ENCODE assay signal across 17 cellular contexts in the genomic region with DNA sequence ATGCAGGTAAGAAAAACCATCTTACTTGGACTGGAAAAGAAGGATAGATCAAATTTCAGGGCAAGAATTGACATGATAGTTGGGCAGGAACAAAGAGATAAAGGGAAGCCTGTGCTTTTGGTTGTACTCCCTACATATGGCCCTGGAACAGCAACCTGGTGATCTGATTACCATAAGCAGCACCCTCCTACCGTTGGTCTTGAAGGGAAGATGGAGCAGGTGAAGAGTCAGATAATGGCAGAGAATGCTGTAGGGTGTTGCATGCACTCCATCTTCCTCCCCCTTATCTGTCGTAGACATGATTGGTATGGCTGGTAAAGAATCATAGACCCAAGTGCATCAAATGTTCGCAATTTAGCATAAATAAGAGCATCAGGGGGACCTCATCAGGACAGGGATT. TPM values are rescaled to one million over a fixed set of nuclear protein-coding genes. Genes with fewer than 3 reads are reported as not detected.
DNase-seq lines count a peak whose midpoint lies in the region; ATAC-seq, FAIRE-seq and TF ChIP-seq lines count a peak whose summit lies in the region.
"Had no signal": no experiment of that assay in that cellular context is flagged by ENCODE, and none has a peak within 500 bp of the region (broad histone marks: within the 10 kb centered on the region; RNA-seq: fewer than 3 reads in every experiment).

No MANE protein-coding gene starts in this region.

- H3K4me1 ChIP-seq in GM23338 (ENCODE audit: insufficient read depth) (no peaks in the 10 kb centered on the region), Loucy (ENCODE audit: insufficient read depth, low read length, poor library complexity, severe bottlenecking) (peaks cover 34% of the 10 kb centered on the region), K562 (replicated peaks in 1 of 2; ENCODE audit: control insufficient read depth in 2 of 2, insufficient read depth in 2 of 2, low read length in 2 of 2) (no peaks in the 10 kb centered on the region; a peak in 2 of 5 replicates), keratinocyte (ENCODE audit: control insufficient read depth, extremely low read depth, insufficient read depth, low read length) (no peaks in the 10 kb centered on the region)
- H3K4me1 ChIP-seq: A549 had no signal

- no peak overlapping the region for H3K4me2 ChIP-seq in GM23338
- peak overlapping the region; percentile 64 for H3K4me2 ChIP-seq in Loucy (ENCODE audit: low read depth, low read length, poor library complexity, severe bottlenecking)
- H3K4me2 ChIP-seq in K562 (ENCODE audit: insufficient read depth, low read length): no peak overlapping the region
- peak overlapping the region; percentile 4 for H3K4me2 ChIP-seq in keratinocyte (ENCODE audit: control insufficient read depth, extremely low read depth, insufficient read depth, low read depth, low read length)
- H3K4me2 ChIP-seq: A549 had no signal

- peaks cover 8% of the 10 kb centered on the region; the same call in 2 of the 3 replicates for H3K9me3 Mint-ChIP-seq in GM23338
- H3K9me3 Mint-ChIP-seq: CD8-positive, alpha-beta memory T cell had no signal

- POLR2A ChIA-PET in K562 (lab: Yijun Ruan, JAX): no interaction called here

- ATAC-seq in GM23338 (no peak), K562 (peak; percentile 37; the same call in 1 of the 3 replicates), GM21737 (IDR thresholded peaks at IDR 0.05; ENCODE audit: unreplicated experiment) (no peak)
- ATAC-seq: A549, HepG2 had no signal

- intact Hi-C loops in K562 (cut with micrococcal nuclease): no loop called here

- H3K27me3 ChIP-seq in GM23338 (ENCODE audit: insufficient read depth) (peaks cover 8% of the 10 kb centered on the region; the same call in 1 of the 2 replicates), Loucy (ENCODE audit: insufficient read depth, low read length, poor library complexity, severe bottlenecking) (no peaks in the 10 kb centered on the region), K562 (ENCODE audit: control insufficient read depth in 2 of 2, insufficient read depth in 2 of 2, low read length in 2 of 2) (peaks cover 0 to 8% of the 10 kb centered on the region in 2 experiments; a peak in 2 of 5 replicates), keratinocyte (ENCODE audit: control insufficient read depth, extremely low read depth, insufficient read depth, low read length) (no peaks in the 10 kb centered on the region)

- CTCF ChIA-PET in K562 (lab: Yijun Ruan, JAX; ENCODE audit: low intra/inter-chr PET ratio): no interaction called here

- no TSS peak for BruUV-seq in K562 (replicated peaks; lab: Mats Ljungman, UMichigan)

- H3K36me3 Mint-ChIP-seq in GM23338 (ENCODE audit: low read depth): no peaks in the 10 kb centered on the region; the same call in 2 of the 3 replicates

- dilution Hi-C loops in keratinocyte (cut with MboI; ENCODE audit: extremely low pct_ligation_motif_present, low sequenced_read_pairs): no loop called here

- in situ Hi-C loops in K562 (cut with MboI): no loop called here

- no peak overlapping the region for H3K4me3 Mint-ChIP-seq in GM23338
- H3K4me3 Mint-ChIP-seq: CD14-positive monocyte; CD8-positive, alpha-beta memory T cell had no signal

- peaks cover 10% of the 10 kb centered on the region for H3K4me1 Mint-ChIP-seq in GM23338

- H3K79me2 ChIP-seq in GM23338 (replicated peaks; ENCODE audit: insufficient read depth): no peaks in the 10 kb centered on the region
- peaks cover 42% of the 10 kb centered on the region for H3K79me2 ChIP-seq in Loucy (ENCODE audit: insufficient read depth, low read length)
- no peaks in the 10 kb centered on the region for H3K79me2 ChIP-seq in K562 (ENCODE audit: control insufficient read depth, insufficient read depth, low read length)
- no peaks in the 10 kb centered on the region for H3K79me2 ChIP-seq in keratinocyte (ENCODE audit: control insufficient read depth, insufficient read depth, low read length)

- peaks cover 10% of the 10 kb centered on the region for H3K27me3 Mint-ChIP-seq in GM23338 (ENCODE audit: insufficient read depth, low read depth, poor library complexity)
- H3K27me3 Mint-ChIP-seq: CD8-positive, alpha-beta memory T cell had no signal

- no peak overlapping the region for H3K27ac Mint-ChIP-seq in GM23338
- H3K27ac Mint-ChIP-seq: CD14-positive monocyte; CD8-positive, alpha-beta memory T cell had no signal

- H4K20me1 ChIP-seq in GM23338 (replicated peaks; ENCODE audit: insufficient read depth): no peaks in the 10 kb centered on the region
- no peaks in the 10 kb centered on the region for H4K20me1 ChIP-seq in Loucy (ENCODE audit: insufficient read depth, low read length, poor library complexity, severe bottlenecking)
- H4K20me1 ChIP-seq in K562 (replicated peaks; ENCODE audit: control insufficient read depth, insufficient read depth, low read length): no peaks in the 10 kb centered on the region
- H4K20me1 ChIP-seq in keratinocyte (ENCODE audit: control insufficient read depth, extremely low read depth, insufficient read depth, low read length): no peaks in the 10 kb centered on the region

- H3K4me3 ChIP-seq in GM23338 (no peak overlapping the region), Loucy (ENCODE audit: low read length, poor library complexity, severe bottlenecking) (peak overlapping the region; percentile 68), K562 (no peak overlapping the region), keratinocyte (ENCODE audit: control insufficient read depth in 2 of 3, extremely low read depth in 1 of 3, insufficient read depth in 2 of 3, low read depth in 1 of 3, low read length in 3 of 3) (no peak overlapping the region)
- H3K4me3 ChIP-seq: A549, HAP-1 had no signal

- 0 out of 2 replicates have a peak overlapping the region, but pooled peaks have one; percentile 30 for H2AFZ ChIP-seq in GM23338
- H2AFZ ChIP-seq in Loucy (ENCODE audit: low read length): no peak overlapping the region
- H2AFZ ChIP-seq in K562 (ENCODE audit: low read depth, low read length): no peak overlapping the region; the same call in 1 of the 2 replicates
- no peak overlapping the region for H2AFZ ChIP-seq in keratinocyte (ENCODE audit: control insufficient read depth, low read length)

- TF ChIP-seq CTCF in GM23338 (conservative IDR thresholded peaks at IDR 0.05; ENCODE audit: low read depth in 2 of 2) (no peak), Loucy (conservative IDR thresholded peaks at IDR 0.05; ENCODE audit: low read length) (no peak), K562 (IDR thresholded peaks at IDR 0.05 in 2 of 3, conservative IDR thresholded peaks at IDR 0.05 in 1 of 3; ENCODE audit: insufficient read depth in 2 of 3, low read depth in 1 of 3, low read length in 3 of 3) (no peak), keratinocyte (optimal IDR thresholded peaks at IDR 0.05 in 1 of 3, IDR thresholded peaks at IDR 0.05 in 1 of 3, conservative IDR thresholded peaks at IDR 0.05 in 1 of 3; ENCODE audit: extremely low read depth in 1 of 3, insufficient read depth in 2 of 3, low read length in 3 of 3) (no peak)

- H3K9me3 ChIP-seq in Loucy (ENCODE audit: insufficient read depth, low read depth, low read length) (peaks cover 17% of the 10 kb centered on the region; the same call in 1 of the 2 replicates), K562 (replicated peaks; ENCODE audit: control insufficient read depth, insufficient read depth, low read depth, low read length) (no peaks in the 10 kb centered on the region), keratinocyte (ENCODE audit: control insufficient read depth, low read depth, low read length) (no peaks in the 10 kb centered on the region)
- H3K9me3 ChIP-seq: Caco-2, HAP-1 had no signal

- H3K9ac ChIP-seq in Loucy (ENCODE audit: low read depth, low read length, poor library complexity, severe bottlenecking) (peak overlapping the region; percentile 7), K562 (ENCODE audit: insufficient read depth in 1 of 2, low read depth in 2 of 2, low read length in 2 of 2) (no peak overlapping the region), keratinocyte (ENCODE audit: control insufficient read depth, extremely low read depth, insufficient read depth, low read length) (no peak overlapping the region)

- TF ChIP-seq EP300 in K562 (IDR thresholded peaks at IDR 0.05; ENCODE audit: low read length): no peak

- H3K9me1 ChIP-seq in K562 (ENCODE audit: control insufficient read depth, insufficient read depth, low read length): no peaks in the 10 kb centered on the region
- no peaks in the 10 kb centered on the region for H3K9me1 ChIP-seq in keratinocyte (ENCODE audit: control insufficient read depth, extremely low read depth, insufficient read depth, low read length)

- no peak for FAIRE-seq in K562 (lab: Jason Lieb, UNC)
- peak; percentile 62 for FAIRE-seq in keratinocyte (lab: Jason Lieb, UNC)
- FAIRE-seq: A549, HepG2, HTR-8/SVneo had no signal

- DNase-seq in GM23338 (ENCODE audit: low spot score) (no peak), K562 (ENCODE audit: extremely low read depth in 1 of 4, low spot score in 3 of 4) (peak in 1 of 4 experiments; percentile 33), keratinocyte (ENCODE audit: low read depth, low spot score) (no peak), middle frontal gyrus (ENCODE audit: extremely low spot score, low spot score) (no peak)
- no peak for DNase-seq in effector CD8-positive, alpha-beta T cell (lab: John Stamatoyannopoulos, UW)
- DNase-seq: Caco-2; CD8-positive, alpha-beta memory T cell; GOT3 had no signal

- no peaks in the 10 kb centered on the region for H3K36me3 ChIP-seq in GM23338 (ENCODE audit: insufficient read depth)
- H3K36me3 ChIP-seq in Loucy (ENCODE audit: insufficient read depth, low read length): no peaks in the 10 kb centered on the region
- no peaks in the 10 kb centered on the region for H3K36me3 ChIP-seq in K562 (ENCODE audit: control insufficient read depth, insufficient read depth, low read length)
- H3K36me3 ChIP-seq in keratinocyte (ENCODE audit: control insufficient read depth in 2 of 2, extremely low read depth in 1 of 2, insufficient read depth in 2 of 2, low read length in 2 of 2): no peaks in the 10 kb centered on the region
- H3K36me3 ChIP-seq: HAP-1 had no signal

- H3K27ac ChIP-seq in GM23338 (ENCODE audit: low read depth) (no peak overlapping the region), K562 (ENCODE audit: extremely low read depth, low read depth, low read length) (no peak overlapping the region), keratinocyte (ENCODE audit: control insufficient read depth, insufficient read depth, low read length) (no peak overlapping the region)
- H3K27ac ChIP-seq: A549 had no signal

- no peak for TF ChIP-seq RAD21 in K562 (CRISPR knock-in tag; conservative IDR thresholded peaks at IDR 0.05 in 1 of 2, IDR thresholded peaks at IDR 0.05 in 1 of 2)

- no peaks in the 10 kb centered on the region for H3F3A ChIP-seq in GM23338 (replicated peaks; ENCODE audit: low read depth)
- H3F3A ChIP-seq in Loucy (ENCODE audit: low read depth): no peaks in the 10 kb centered on the region

- WGBS in K562 (ENCODE audit: insufficient coverage, low coverage, missing lambda C conversion rate): 0% methylated on average over 3 of the region's 3 CpGs

- H3K9me2 ChIP-seq in GM23338 (ENCODE audit: insufficient read depth) (no peaks in the 10 kb centered on the region), Loucy (replicated peaks; ENCODE audit: low read depth, low read length) (no peaks in the 10 kb centered on the region)

- TF ChIP-seq POLR2A in K562 (conservative IDR thresholded peaks at IDR 0.05): no peak

RNA-seq across cellular contexts. Expression of gene IRGM, which starts 4.7 kb away (rescaled TPM):
- not detected in 2 replicates for total RNA-seq in GM23338 (2014; rRNA removed; shearing (Covaris generic))
- polyA plus RNA-seq in GM23338 (2016; fragmentation: Nextera tagmentation; extraction: Ambion mirVana) (not detected in 2 replicates), K562 (2011; rRNA removed) (0.15 TPM in 1 of 2 replicates, not detected in the other), K562 (2014; fragmentation: Illumina TruSeq; extraction: Trizol) (0.09 and 0.15 TPM in 2 replicates), K562 (2014; fragmentation: Nextera tagmentation; extraction: Ambion mirVana) (not detected), K562 (2014; rRNA removed) (not detected in 2 replicates), keratinocyte (0.07 TPM in 1 of 3 replicates, not detected in the others)
- 0.86 TPM in 1 of 2 replicates, not detected in the other for total RNA-seq in K562 (2011; cell fraction: chromatin; rRNA removed; ENCODE audit: low replicate concordance)
- 0.26 and 0.33 TPM in 2 replicates for total RNA-seq in K562 (2011; cell fraction: nucleolus; rRNA removed)
- total RNA-seq in K562 (2011; cell fraction: nucleoplasm; rRNA removed): not detected in 2 replicates
- total RNA-seq in K562 (2014; rRNA removed) (0.24 TPM in 1 of 2 replicates, not detected in the other), K562 (2014; rRNA removed; fragmentation: Illumina TruSeq; extraction: Trizol) (0.16 TPM in 1 of 2 replicates, not detected in the other), K562 (2015; rRNA removed; fragmentation: Illumina TruSeq; extraction: Trizol) (0.22 TPM in 1 of 2 replicates, not detected in the other), K562 (2021) (not detected in 2 replicates)
- polyA plus RNA-seq in K562 (2011; cell fraction: cytosol; rRNA removed): 0.06 TPM in 1 of 2 replicates, not detected in the other
- polyA plus RNA-seq in K562 (2011; cell fraction: nucleus; rRNA removed): 0.11 and 0.13 TPM in 2 replicates
- polyA plus RNA-seq in K562 (2012): 0.21 and 0.43 TPM in 2 replicates
- 0.33 TPM in 1 of 2 replicates, not detected in the other for polyA minus RNA-seq in K562 (2011; rRNA and poly(A)+ RNA removed)
- not detected in 2 replicates for polyA minus RNA-seq in K562 (2011; cell fraction: cytosol; rRNA and poly(A)+ RNA removed)
- polyA minus RNA-seq in K562 (2011; cell fraction: nucleus; rRNA and poly(A)+ RNA removed): 0.13 and 0.56 TPM in 2 replicates
- not detected for polyA plus RNA-seq in keratinocyte (2011; ENCODE audit: low read depth)
- not detected in 2 replicates for polyA plus RNA-seq in keratinocyte (2011; cell fraction: cytosol; rRNA removed)
- polyA plus RNA-seq in keratinocyte (2011; cell fraction: nucleus; rRNA removed): not detected in 2 replicates
- not detected in 2 replicates for polyA plus RNA-seq in keratinocyte (2012; ENCODE audit: low replicate concordance)
- polyA minus RNA-seq in keratinocyte: not detected in 3 replicates
- not detected for polyA minus RNA-seq in keratinocyte (2011; cell fraction: cytosol; rRNA and poly(A)+ RNA removed)
- polyA minus RNA-seq in keratinocyte (2011; cell fraction: nucleus; rRNA and poly(A)+ RNA removed): not detected in 2 replicates
- total RNA-seq: HepG2 had no signal
- polyA plus RNA-seq: A549, AG04450, BJ, CD14-positive monocyte, HepG2 had no signal

RNA-seq across cellular contexts. Expression of gene ZNF300, which starts 53.7 kb away (rescaled TPM):
- 22.3 and 25.9 TPM in 2 replicates for total RNA-seq in GM23338 (2014; rRNA removed; shearing (Covaris generic))
- polyA plus RNA-seq in GM23338 (2016; fragmentation: Nextera tagmentation; extraction: Ambion mirVana) (10.9 and 15.1 TPM in 2 replicates), K562 (2011; rRNA removed) (1.6 and 8.8 TPM in 2 replicates), K562 (2014; fragmentation: Illumina TruSeq; extraction: Trizol) (9.8 and 11.7 TPM in 2 replicates), K562 (2014; fragmentation: Nextera tagmentation; extraction: Ambion mirVana) (10 to 100 TPM in 1 of 2 experiments, 1 to 10 TPM in 1; 4.4 to 11.9 TPM), K562 (2014; rRNA removed) (13.2 and 14.2 TPM in 2 replicates), keratinocyte (3.4 to 8.7 TPM (median 4.8 TPM) in 3 replicates)
- 5.0 and 19.4 TPM in 2 replicates for total RNA-seq in K562 (2011; cell fraction: chromatin; rRNA removed; ENCODE audit: low replicate concordance)
- 2.3 and 5.0 TPM in 2 replicates for total RNA-seq in K562 (2011; cell fraction: nucleolus; rRNA removed)
- 6.9 and 7.0 TPM in 2 replicates for total RNA-seq in K562 (2011; cell fraction: nucleoplasm; rRNA removed)
- total RNA-seq in K562 (2014; rRNA removed) (7.7 and 8.2 TPM in 2 replicates), K562 (2014; rRNA removed; fragmentation: Illumina TruSeq; extraction: Trizol) (11.1 and 12.5 TPM in 2 replicates), K562 (2015; rRNA removed; fragmentation: Illumina TruSeq; extraction: Trizol) (11.2 and 11.9 TPM in 2 replicates), K562 (2021) (7.6 and 8.1 TPM in 2 replicates)
- 0.71 and 1.1 TPM in 2 replicates for polyA plus RNA-seq in K562 (2011; cell fraction: cytosol; rRNA removed)
- 5.1 and 17.1 TPM in 2 replicates for polyA plus RNA-seq in K562 (2011; cell fraction: nucleus; rRNA removed)
- 5.6 and 11.5 TPM in 2 replicates for polyA plus RNA-seq in K562 (2012)
- 2.0 and 4.9 TPM in 2 replicates for polyA minus RNA-seq in K562 (2011; rRNA and poly(A)+ RNA removed)
- 1.3 TPM in 1 of 2 replicates, not detected in the other for polyA minus RNA-seq in K562 (2011; cell fraction: cytosol; rRNA and poly(A)+ RNA removed)
- polyA minus RNA-seq in K562 (2011; cell fraction: nucleus; rRNA and poly(A)+ RNA removed): 4.4 and 8.5 TPM in 2 replicates
- 1.8 TPM for polyA plus RNA-seq in keratinocyte (2011; ENCODE audit: low read depth)
- polyA plus RNA-seq in keratinocyte (2011; cell fraction: cytosol; rRNA removed): 1.0 and 2.6 TPM in 2 replicates
- polyA plus RNA-seq in keratinocyte (2011; cell fraction: nucleus; rRNA removed): 12.4 and 15.6 TPM in 2 replicates
- polyA plus RNA-seq in keratinocyte (2012; ENCODE audit: low replicate concordance): 1.3 and 3.6 TPM in 2 replicates
- 1.3 to 4.3 TPM (median 2.4 TPM) in 3 replicates for polyA minus RNA-seq in keratinocyte
- 1.5 TPM for polyA minus RNA-seq in keratinocyte (2011; cell fraction: cytosol; rRNA and poly(A)+ RNA removed)
- polyA minus RNA-seq in keratinocyte (2011; cell fraction: nucleus; rRNA and poly(A)+ RNA removed): 3.7 and 5.4 TPM in 2 replicates

Comparison
In these comparisons a context has a peak if more than half of its experiments do, and no peak if none do; other contexts are left out.
1. H3K4me2 ChIP-seq: peak in Loucy (single experiment) and keratinocyte (single experiment); none in GM23338 (single experiment) and K562 (single experiment).